ENCODE assay signal across 7 cellular contexts in genomic region chr6:157381631-157382621, GRCh38. TPM values are rescaled to one million over a fixed set of nuclear protein-coding genes. Genes with fewer than 3 reads are reported as not detected.
DNase-seq lines count a peak whose midpoint lies in the region; ATAC-seq and TF ChIP-seq lines count a peak whose summit lies in the region.

No MANE protein-coding gene starts in this region.

- CTCF ChIA-PET in HEK293T (lab: Yijun Ruan, JAX) = no interaction called here

- H3K4me1 ChIP-seq in ectodermal cell (ENCODE audit: control insufficient read depth, insufficient read depth, low read length) (no peaks in the 10 kb centered on the region), lung (ENCODE audit: control insufficient read depth in 2 of 2, insufficient read depth in 2 of 2, low read length in 2 of 2) (peaks cover 0 to 4% of the 10 kb centered on the region in 2 donors)

- ATAC-seq in lung (ENCODE audit: insufficient read depth, low FRiP score) = no peak

- in situ Hi-C loops in GM13976 (cut with MboI; ENCODE audit: low sequenced_read_pairs, unreplicated experiment) = no loop called here

- no peaks in the 10 kb centered on the region for H3K36me3 ChIP-seq in ectodermal cell (ENCODE audit: control insufficient read depth, insufficient read depth, low read length)
- H3K36me3 ChIP-seq in lung (ENCODE audit: control insufficient read depth in 2 of 2, insufficient read depth in 2 of 2, low read length in 2 of 2) = no peaks in the 10 kb centered on the region

- peaks cover 23% of the 10 kb centered on the region for H3K27me3 ChIP-seq in ectodermal cell (ENCODE audit: control insufficient read depth, insufficient read depth, low read length, poor library complexity, severe bottlenecking)
- H3K27me3 ChIP-seq in lung (ENCODE audit: control insufficient read depth, insufficient read depth) = no peaks in the 10 kb centered on the region

- DNase-seq in GM13976 (ENCODE audit: low spot score) (peak; percentile 71), HEK293T (ENCODE audit: extremely low spot score) (peak; percentile 61), NCI-H1105 (lab: John Stamatoyannopoulos, UW) (peak; percentile 37), lung (ENCODE audit: low spot score) (peak; percentile 48)
- DNase-seq in activated CD4-positive, alpha-beta T cell treated with anti-CD3 and anti-CD28 coated beads, Interleukin-2, amount 50 U/mL, for 48 hours = peak; percentile 51 to 70
- peak in 2 of 3 donors; percentile 34 to 50 for DNase-seq in stimulated activated CD4-positive, alpha-beta T cell treated with anti-CD3 and anti-CD28 coated beads, TNF-alpha, amount 100 ng/mL, for 48 hours (ENCODE audit: low read depth in 3 of 3)

- no peaks in the 10 kb centered on the region for H3K9me3 ChIP-seq in ectodermal cell (ENCODE audit: control insufficient read depth, low read length)
- no peaks in the 10 kb centered on the region for H3K9me3 ChIP-seq in lung (ENCODE audit: control insufficient read depth in 2 of 2, insufficient read depth in 1 of 2, low read length in 1 of 2)

- WGBS in ectodermal cell, 2 experiments = 1% methylated on average over 90 to 96 of the region's 96 CpGs
- 1% methylated on average over 63 to 96 of the region's 96 CpGs for WGBS in lung, 2 donors

- POLR2A ChIA-PET in HEK293T (lab: Yijun Ruan, JAX) = interaction anchor here (0.6 kb wide), 1 partner anchor 58 kb away, joined by 3 read pairs; no protein-coding TSS in a partner anchor

- TF ChIP-seq CTCF in GM13976 (IDR thresholded peaks at IDR 0.05; ENCODE audit: borderline replicate concordance, control extremely low read depth, extremely low read depth, insufficient read depth, missing control alignments) = peak; percentile 37
- TF ChIP-seq CTCF in lung (IDR thresholded peaks at IDR 0.05; ENCODE audit: control extremely low read depth, extremely low read depth) = no peak

- no peak overlapping the region for H3K27ac ChIP-seq in ectodermal cell (ENCODE audit: insufficient read depth, low read depth, low read length, poor library complexity, severe bottlenecking)
- H3K27ac ChIP-seq in lung (ENCODE audit: low read depth in 1 of 2, low read length in 1 of 2) = peak overlapping the region; percentile 87 to 96

- H3K4me3 ChIP-seq in ectodermal cell (ENCODE audit: insufficient read depth, low read depth, low read length) = peak overlapping the region; percentile 94
- H3K4me3 ChIP-seq in lung = peak overlapping the region; percentile 92

TF ChIP-seq in HEK293T, 16 proteins besides CTCF, POLR2A, EP300 and RAD21:
- TF ChIP-seq FOXA1 (IDR thresholded peaks at IDR 0.05) = no peak
- TF ChIP-seq FOXM1 (IDR thresholded peaks at IDR 0.05; ENCODE audit: borderline replicate concordance) = no peak
- TF ChIP-seq LEF1 (IDR thresholded peaks at IDR 0.05; ENCODE audit: borderline replicate concordance) = no peak
- TF ChIP-seq SUZ12 (IDR thresholded peaks at IDR 0.05) = no peak

RNA-seq across cellular contexts. Expression of gene ZDHHC14, which starts 0.9 kb away (rescaled TPM):
- polyA plus RNA-seq in ectodermal cell (2013, experiment 1 of 4) = 17.7 TPM
- 19.8 TPM for polyA plus RNA-seq in ectodermal cell (2013, experiment 2 of 4)
- polyA plus RNA-seq in ectodermal cell (2013, experiment 3 of 4) = 9.4 TPM
- polyA plus RNA-seq in ectodermal cell (2013, experiment 4 of 4) = 13.1 TPM
- 10 to 100 TPM; 10.7 to 18.3 TPM for total RNA-seq in lung
- polyA plus RNA-seq in lung = 1 to 10 TPM; 4.3 to 7.1 TPM

RNA-seq across cellular contexts. Expression of gene TMEM242, which starts 58.6 kb away (rescaled TPM):
- polyA plus RNA-seq in ectodermal cell (2013, experiment 1 of 4) = 10.2 TPM
- polyA plus RNA-seq in ectodermal cell (2013, experiment 2 of 4) = 13.2 TPM
- polyA plus RNA-seq in ectodermal cell (2013, experiment 3 of 4) = 8.9 TPM
- polyA plus RNA-seq in ectodermal cell (2013, experiment 4 of 4) = 10.7 TPM
- 10 to 100 TPM; 10.2 to 11.5 TPM for total RNA-seq in lung
- 1 to 10 TPM; 4.4 to 6.3 TPM for polyA plus RNA-seq in lung
